Comparison of ENCODE assay signal across 9 cellular contexts in genomic region chr17:79792984-79793923, GRCh38. TPM values are rescaled to one million over a fixed set of nuclear protein-coding genes. Genes with fewer than 3 reads are reported as not detected.
DNase-seq lines count a peak whose midpoint lies in the region; ATAC-seq and TF ChIP-seq lines count a peak whose summit lies in the region.
"Had no signal": no experiment of that assay in that cellular context is flagged by ENCODE, and none has a peak within 500 bp of the region (broad histone marks: within the 10 kb centered on the region; RNA-seq: fewer than 3 reads in every experiment).

No MANE protein-coding gene starts in this region.

- no peak for TF ChIP-seq CTCF in VCaP (conservative IDR thresholded peaks at IDR 0.05)
- TF ChIP-seq CTCF in hepatocyte (IDR thresholded peaks at IDR 0.05; ENCODE audit: poor library complexity), result no peak

- H3K9me3 Mint-ChIP-seq in stimulated activated effector memory CD8-positive, alpha-beta T cell treated with anti-CD3 and anti-CD28 coated beads, Interleukin-12 subunit alpha, Interleukin-12 subunit beta, amount 100 ng/mL, for 72 hours, result no peaks in the 10 kb centered on the region

- peaks cover 21% of the 10 kb centered on the region for H3K79me2 ChIP-seq in hepatocyte

- H3K36me3 ChIP-seq in H7 (replicated peaks; ENCODE audit: control insufficient read depth, insufficient read depth, low read length), result no peaks in the 10 kb centered on the region
- H3K36me3 ChIP-seq in hepatocyte (replicated peaks; ENCODE audit: insufficient read depth, low read depth), result no peaks in the 10 kb centered on the region
- peaks cover 0 to 2% (median 0%) of the 10 kb centered on the region in 3 donors for H3K36me3 ChIP-seq in skeletal muscle tissue (ENCODE audit: control insufficient read depth in 3 of 3, insufficient read depth in 3 of 3, low read length in 3 of 3)

- H3K4me2 ChIP-seq in hepatocyte, result peak overlapping the region; percentile 83

- H3K4me1 ChIP-seq in hepatocyte (ENCODE audit: insufficient read depth) (peaks cover 49% of the 10 kb centered on the region), skeletal muscle tissue (ENCODE audit: control insufficient read depth in 3 of 3, insufficient read depth in 3 of 3, low read length in 3 of 3) (peaks cover 20 to 30% (median 28%) of the 10 kb centered on the region in 3 donors)

- H3K27ac ChIP-seq in VCaP (peak overlapping the region; percentile 95; the same call in 1 of the 2 replicates), hepatocyte (peak overlapping the region; percentile 77), skeletal muscle tissue (ENCODE audit: low read depth, low read length) (no peak overlapping the region)

- peak overlapping the region; percentile 24 for H3K4me3 ChIP-seq in H7 (ENCODE audit: insufficient read depth, low read depth, low read length)
- no peak overlapping the region for H3K4me3 ChIP-seq in hepatocyte
- peak overlapping the region; percentile 31 to 46 (median 41) for H3K4me3 ChIP-seq in skeletal muscle tissue (ENCODE audit: low read length in 3 of 3)

- no peaks in the 10 kb centered on the region for H3K9me2 ChIP-seq in hepatocyte (replicated peaks; ENCODE audit: insufficient read depth)

- WGBS in hepatocyte (ENCODE audit: low lambda C conversion rate, missing lambda C conversion rate), result 12% methylated on average over 41 of the region's 63 CpGs

- no peaks in the 10 kb centered on the region for H3K36me3 Mint-ChIP-seq in stimulated activated effector memory CD8-positive, alpha-beta T cell treated with anti-CD3 and anti-CD28 coated beads, Interleukin-12 subunit alpha, Interleukin-12 subunit beta, amount 100 ng/mL, for 72 hours

- H4K20me1 ChIP-seq in hepatocyte (ENCODE audit: insufficient read depth, poor library complexity, severe bottlenecking), result peaks cover 3% of the 10 kb centered on the region

- peaks cover 9% of the 10 kb centered on the region for H3K4me1 Mint-ChIP-seq in stimulated activated effector memory CD8-positive, alpha-beta T cell treated with anti-CD3 and anti-CD28 coated beads, Interleukin-12 subunit alpha, Interleukin-12 subunit beta, amount 100 ng/mL, for 72 hours

- H3K27me3 ChIP-seq in H7 (ENCODE audit: control insufficient read depth, insufficient read depth, low read length) (peaks cover 91% of the 10 kb centered on the region), hepatocyte (peaks cover 57% of the 10 kb centered on the region), skeletal muscle tissue (ENCODE audit: control insufficient read depth in 3 of 3, insufficient read depth in 3 of 3, low read length in 3 of 3) (peaks cover 56 to 64% (median 63%) of the 10 kb centered on the region in 3 donors)

- DNase-seq in H7 (peak; percentile 88), hepatocyte (ENCODE audit: low spot score) (peak; percentile 76), left lobe of liver (ENCODE audit: low spot score) (no peak)
- DNase-seq in stimulated activated naive CD4-positive, alpha-beta T cell treated with Interleukin-2 at 50 U/mL for 16 hours (lab: John Stamatoyannopoulos, UW), result no peak
- no peak for DNase-seq in stimulated activated effector memory CD8-positive, alpha-beta T cell treated with anti-CD3 and anti-CD28 coated beads, Interleukin-12 subunit alpha, Interleukin-12 subunit beta, amount 100 ng/mL, for 72 hours (ENCODE audit: low spot score in 2 of 2)
- DNase-seq: NCI-H526 treated with DMSO at 0.1 percent for 48 hours had no signal

- peak overlapping the region; percentile 36 for H2AFZ ChIP-seq in hepatocyte

- H3K27ac Mint-ChIP-seq in stimulated activated effector memory CD8-positive, alpha-beta T cell treated with anti-CD3 and anti-CD28 coated beads, Interleukin-12 subunit alpha, Interleukin-12 subunit beta, amount 100 ng/mL, for 72 hours, result no peak overlapping the region

- ATAC-seq in stimulated activated effector memory CD8-positive, alpha-beta T cell treated with anti-CD3 and anti-CD28 coated beads, Interleukin-12 subunit alpha, Interleukin-12 subunit beta, amount 100 ng/mL, for 72 hours, result no peak
- ATAC-seq in GM21515 (IDR thresholded peaks at IDR 0.05; ENCODE audit: unreplicated experiment) (no peak), left lobe of liver (no peak)

- H3K9me3 ChIP-seq in hepatocyte (ENCODE audit: low read depth), result no peaks in the 10 kb centered on the region
- no peaks in the 10 kb centered on the region for H3K9me3 ChIP-seq in skeletal muscle tissue (ENCODE audit: control insufficient read depth in 3 of 3, low read length in 3 of 3)

- peak overlapping the region in 2 of 3 donors; percentile 32 to 50 for H3K9ac ChIP-seq in skeletal muscle tissue (ENCODE audit: low read depth in 1 of 3, low read length in 3 of 3)

- H3K4me3 Mint-ChIP-seq in stimulated activated effector memory CD8-positive, alpha-beta T cell treated with anti-CD3 and anti-CD28 coated beads, Interleukin-12 subunit alpha, Interleukin-12 subunit beta, amount 100 ng/mL, for 72 hours, result no peak overlapping the region

RNA-seq across cellular contexts. Expression of gene CBX8, which starts 3.6 kb away (rescaled TPM):
- 1.4 and 1.9 TPM in 2 replicates for total RNA-seq in H7 (2014; rRNA removed; shearing (Covaris generic))
- total RNA-seq in hepatocyte (4.3 and 8.6 TPM in 2 replicates), skeletal muscle tissue (4.2 TPM), left lobe of liver (3.7 TPM)
- polyA plus RNA-seq in hepatocyte, result 6.5 and 8.3 TPM in 2 replicates

RNA-seq across cellular contexts. Expression of gene CBX2, which starts 15.3 kb away (rescaled TPM):
- 89.1 and 97.4 TPM in 2 replicates for total RNA-seq in H7 (2014; rRNA removed; shearing (Covaris generic))
- total RNA-seq in hepatocyte, result 11.8 and 16.3 TPM in 2 replicates
- 8.6 and 11.6 TPM in 2 replicates for polyA plus RNA-seq in hepatocyte
- total RNA-seq in skeletal muscle tissue, result 5.7 TPM
- 0.75 TPM for total RNA-seq in left lobe of liver

RNA-seq across cellular contexts. Expression of gene CBX4, which starts 46.0 kb away (rescaled TPM):
- total RNA-seq in H7 (2014; rRNA removed; shearing (Covaris generic)), result 6.4 and 6.6 TPM in 2 replicates
- 49.6 and 56.1 TPM in 2 replicates for total RNA-seq in hepatocyte
- polyA plus RNA-seq in hepatocyte, result 74.3 and 86.7 TPM in 2 replicates
- 5.2 TPM for total RNA-seq in skeletal muscle tissue
- 14.8 TPM for total RNA-seq in left lobe of liver

Comparison
In these comparisons a context has a peak if more than half of its experiments do, and no peak if none do; other contexts are left out.
1. DNase-seq: peak in H7 (single experiment) and hepatocyte (single experiment); none in stimulated activated naive CD4-positive, alpha-beta T cell treated with Interleukin-2 at 50 U/mL for 16 hours (single experiment), stimulated activated effector memory CD8-positive, alpha-beta T cell treated with anti-CD3 and anti-CD28 coated beads, Interleukin-12 subunit alpha, Interleukin-12 subunit beta, amount 100 ng/mL, for 72 hours (0 of 2) and left lobe of liver (single experiment).